Comparison of ENCODE assay signal across 8 cellular contexts in genomic region chr12:50986961-50987737, GRCh38. TPM values are rescaled to one million over a fixed set of nuclear protein-coding genes. Genes with fewer than 3 reads are reported as not detected.
DNase-seq lines count a peak whose midpoint lies in the region; ATAC-seq and TF ChIP-seq lines count a peak whose summit lies in the region.

No MANE protein-coding gene starts in this region.

- peak in 6 of 7 experiments; percentile 11 to 63 (median 55) for TF ChIP-seq CTCF in body of pancreas (IDR thresholded peaks at IDR 0.05)

- H3K27ac Mint-ChIP-seq in stimulated activated memory B cell treated with anti-CD40 and anti-IgM and Interleukin-4, amounts not matched to agents 10 μg/mL and 1 μg/mL and 100 μg/mL, for 72 hours: no peak overlapping the region

- no peak for TF ChIP-seq POLR2A in body of pancreas (IDR thresholded peaks at IDR 0.05)

- H3K36me3 ChIP-seq in body of pancreas (replicated peaks in 1 of 2; ENCODE audit: insufficient read depth in 1 of 2, low read depth in 2 of 2): peaks cover 0 to 24% of the 10 kb centered on the region in 2 donors

- H3K27ac ChIP-seq in body of pancreas: peak overlapping the region in 1 of 4 donors; percentile 4

- ATAC-seq in body of pancreas: peak; percentile 84
- ATAC-seq in stimulated activated memory B cell treated with anti-CD40 and anti-IgM and Interleukin-4, amounts not matched to agents 10 μg/mL and 1 μg/mL and 100 μg/mL, for 72 hours: peak; percentile 68
- ATAC-seq in GM21515 (IDR thresholded peaks at IDR 0.05; ENCODE audit: unreplicated experiment): no peak

- intact Hi-C loops in body of pancreas (cut with DNase I): loop anchor here (10.0 kb wide), 1 partner anchor 152 kb away; no protein-coding TSS in a partner anchor

- no peaks in the 10 kb centered on the region for H3K27me3 ChIP-seq in body of pancreas

- no peaks in the 10 kb centered on the region for H3K9me3 ChIP-seq in body of pancreas

- no peaks in the 10 kb centered on the region for H3K4me1 ChIP-seq in body of pancreas

- no peaks in the 10 kb centered on the region for H3K27me3 Mint-ChIP-seq in stimulated activated memory B cell treated with anti-CD40 and anti-IgM and Interleukin-4, amounts not matched to agents 10 μg/mL and 1 μg/mL and 100 μg/mL, for 72 hours

- H3K36me3 Mint-ChIP-seq in stimulated activated memory B cell treated with anti-CD40 and anti-IgM and Interleukin-4, amounts not matched to agents 10 μg/mL and 1 μg/mL and 100 μg/mL, for 72 hours: peaks cover 37% of the 10 kb centered on the region

- H3K4me3 Mint-ChIP-seq in stimulated activated memory B cell treated with anti-CD40 and anti-IgM and Interleukin-4, amounts not matched to agents 10 μg/mL and 1 μg/mL and 100 μg/mL, for 72 hours: no peak overlapping the region

- WGBS in body of pancreas, 2 donors: 33 to 45% methylated on average over 8 of the region's 8 CpGs

- H3K4me1 Mint-ChIP-seq in stimulated activated memory B cell treated with anti-CD40 and anti-IgM and Interleukin-4, amounts not matched to agents 10 μg/mL and 1 μg/mL and 100 μg/mL, for 72 hours: peaks cover 5% of the 10 kb centered on the region

- DNase-seq in AG08395 (ENCODE audit: low spot score) (peak; percentile 61), GM03348 (ENCODE audit: low spot score) (peak; percentile 69), NCI-H82 treated with DMSO at 0.1 percent for 48 hours (lab: John Stamatoyannopoulos, UW; ENCODE audit: unreplicated experiment) (peak; percentile 30), body of pancreas (peak; percentile 47 to 69 (median 52)), iris pigment epithelial cell (ENCODE audit: low read depth) (peak; percentile 77), NCI-H2029 (lab: John Stamatoyannopoulos, UW) (no peak)

- no peak overlapping the region for H3K4me3 ChIP-seq in body of pancreas

- no peaks in the 10 kb centered on the region for H3K9me3 Mint-ChIP-seq in stimulated activated memory B cell treated with anti-CD40 and anti-IgM and Interleukin-4, amounts not matched to agents 10 μg/mL and 1 μg/mL and 100 μg/mL, for 72 hours

RNA-seq across cellular contexts. Expression of gene HIGD1C, which starts 34.8 kb away (rescaled TPM):
- not detected for total RNA-seq in body of pancreas

RNA-seq across cellular contexts. Expression of gene SLC11A2, which starts 39.0 kb away (rescaled TPM):
- total RNA-seq in body of pancreas: 10 to 100 TPM; 53.2 to 55.0 TPM
